ENCODE assay signal across 25 cellular contexts in genomic region chr11:75591966-75592365, GRCh38.
"Had no signal": no experiment of that assay in that cellular context is flagged by ENCODE, and none has a peak within 500 bp of the region (broad histone marks: within the 10 kb centered on the region; RNA-seq: fewer than 3 reads in every experiment).

No MANE protein-coding gene starts in this region.

- H3K27ac Mint-ChIP-seq: activated CD4-positive, alpha-beta memory T cell treated with anti-CD3 and anti-CD28 coated beads for 36 hours; activated CD4-positive, alpha-beta T cell treated with anti-CD3 and anti-CD28 coated beads, Interleukin-2, amount 10 ng/mL, durations not matched to agents 24 days and 14 days; activated naive CD4-positive, alpha-beta T cell treated with anti-CD3 and anti-CD28 coated beads, Interleukin-2, amount 10 ng/mL, durations not matched to agents 7 days and 5 days; activated naive CD8-positive, alpha-beta T cell treated with anti-CD3 and anti-CD28 coated beads, Interleukin-2, amount 10 ng/mL, durations not matched to agents 7 days and 5 days; activated T-helper 1 cell treated with anti-CD3 and anti-CD28 coated beads, Interleukin-12 subunit alpha, Interleukin-12 subunit beta, Interleukin-2, Interleukin-4 antibody, amounts not matched to agents 30 ng/mL and 10 ng/mL and 1 ng/mL, durations not matched to agents 14 hours and 24 hours and 36 hours; mesothelial cell of epicardium; naive B cell; nephron progenitor cell; stimulated activated naive CD8-positive, alpha-beta T cell treated with anti-CD3 and anti-CD28 coated beads, Interleukin-15, Interleukin-2, amounts not matched to agents 100 ng/mL and 50 ng/mL, for 24 hours had no signal

- H3K27me3 Mint-ChIP-seq: activated CD4-positive, alpha-beta memory T cell treated with anti-CD3 and anti-CD28 coated beads for 36 hours; stimulated activated naive CD8-positive, alpha-beta T cell treated with anti-CD3 and anti-CD28 coated beads, Interleukin-15, Interleukin-2, amounts not matched to agents 100 ng/mL and 50 ng/mL, for 24 hours had no signal

- ATAC-seq: esophagus mucosa, heart right ventricle had no signal

- DNase-seq: activated CD4-positive, alpha-beta memory T cell treated with anti-CD3 and anti-CD28 coated beads for 36 hours; activated CD4-positive, CD25-positive, alpha-beta regulatory T cell treated with anti-CD3 and anti-CD28 coated beads, Interleukin-2, amount 50 U/mL, for 72 hours; activated CD8-positive, alpha-beta memory T cell treated with anti-CD3 and anti-CD28 coated beads, Interleukin-2, amount 50 U/mL, for 4 hours; activated gamma-delta T cell; activated naive CD4-positive, alpha-beta T cell treated with anti-CD3 and anti-CD28 coated beads, Interleukin-2, amount 10 ng/mL, durations not matched to agents 7 days and 5 days; activated naive CD8-positive, alpha-beta T cell treated with anti-CD3 and anti-CD28 coated beads, Interleukin-2, amount 10 ng/mL, durations not matched to agents 7 days and 5 days; activated T-cell treated with anti-CD3 and anti-CD28 coated beads, Interleukin-2, amount 50 U/mL, for 1 hour; brain microvascular endothelial cell; foreskin fibroblast; heart right ventricle; naive B cell; nephron progenitor cell; pancreas; retina; stimulated activated CD4-positive, alpha-beta T cell treated with anti-CD3 and anti-CD28 coated beads, Interleukin-12 subunit alpha, Interleukin-12 subunit beta, amount 100 ng/mL, for 4 hours; stimulated activated CD4-positive, alpha-beta T cell treated with anti-CD3 and anti-CD28 coated beads, Interleukin-4, amount 100 ng/mL, for 1 hour; T-helper 9 cell; thyroid gland; upper lobe of left lung; WERI-Rb-1 had no signal

- H3K4me3 Mint-ChIP-seq: activated CD4-positive, alpha-beta memory T cell treated with anti-CD3 and anti-CD28 coated beads for 36 hours; activated CD4-positive, alpha-beta T cell treated with anti-CD3 and anti-CD28 coated beads, Interleukin-2, amount 10 ng/mL, durations not matched to agents 24 days and 14 days; activated naive CD4-positive, alpha-beta T cell treated with anti-CD3 and anti-CD28 coated beads, Interleukin-2, amount 10 ng/mL, durations not matched to agents 7 days and 5 days; activated naive CD8-positive, alpha-beta T cell treated with anti-CD3 and anti-CD28 coated beads, Interleukin-2, amount 10 ng/mL, durations not matched to agents 7 days and 5 days; activated T-helper 1 cell treated with anti-CD3 and anti-CD28 coated beads, Interleukin-12 subunit alpha, Interleukin-12 subunit beta, Interleukin-2, Interleukin-4 antibody, amounts not matched to agents 30 ng/mL and 10 ng/mL and 1 ng/mL, durations not matched to agents 14 hours and 24 hours and 36 hours; mesothelial cell of epicardium; naive B cell; nephron progenitor cell; stimulated activated naive CD8-positive, alpha-beta T cell treated with anti-CD3 and anti-CD28 coated beads, Interleukin-15, Interleukin-2, amounts not matched to agents 100 ng/mL and 50 ng/mL, for 24 hours had no signal

- H3K36me3 Mint-ChIP-seq: activated CD4-positive, alpha-beta memory T cell treated with anti-CD3 and anti-CD28 coated beads for 36 hours; activated naive CD4-positive, alpha-beta T cell treated with anti-CD3 and anti-CD28 coated beads, Interleukin-2, amount 10 ng/mL, durations not matched to agents 7 days and 5 days; activated naive CD8-positive, alpha-beta T cell treated with anti-CD3 and anti-CD28 coated beads, Interleukin-2, amount 10 ng/mL, durations not matched to agents 7 days and 5 days; mesothelial cell of epicardium; naive B cell had no signal

- H3K9me3 Mint-ChIP-seq: activated CD4-positive, alpha-beta memory T cell treated with anti-CD3 and anti-CD28 coated beads for 36 hours; activated CD4-positive, alpha-beta T cell treated with anti-CD3 and anti-CD28 coated beads, Interleukin-2, amount 10 ng/mL, durations not matched to agents 24 days and 14 days; activated naive CD4-positive, alpha-beta T cell treated with anti-CD3 and anti-CD28 coated beads, Interleukin-2, amount 10 ng/mL, durations not matched to agents 7 days and 5 days; activated naive CD8-positive, alpha-beta T cell treated with anti-CD3 and anti-CD28 coated beads, Interleukin-2, amount 10 ng/mL, durations not matched to agents 7 days and 5 days; activated T-helper 1 cell treated with anti-CD3 and anti-CD28 coated beads, Interleukin-12 subunit alpha, Interleukin-12 subunit beta, Interleukin-2, Interleukin-4 antibody, amounts not matched to agents 30 ng/mL and 10 ng/mL and 1 ng/mL, durations not matched to agents 14 hours and 24 hours and 36 hours; mesothelial cell of epicardium; naive B cell; nephron progenitor cell; stimulated activated naive CD8-positive, alpha-beta T cell treated with anti-CD3 and anti-CD28 coated beads, Interleukin-15, Interleukin-2, amounts not matched to agents 100 ng/mL and 50 ng/mL, for 24 hours had no signal
